ENCODE assay signal across 1 cellular context in the genomic region with DNA sequence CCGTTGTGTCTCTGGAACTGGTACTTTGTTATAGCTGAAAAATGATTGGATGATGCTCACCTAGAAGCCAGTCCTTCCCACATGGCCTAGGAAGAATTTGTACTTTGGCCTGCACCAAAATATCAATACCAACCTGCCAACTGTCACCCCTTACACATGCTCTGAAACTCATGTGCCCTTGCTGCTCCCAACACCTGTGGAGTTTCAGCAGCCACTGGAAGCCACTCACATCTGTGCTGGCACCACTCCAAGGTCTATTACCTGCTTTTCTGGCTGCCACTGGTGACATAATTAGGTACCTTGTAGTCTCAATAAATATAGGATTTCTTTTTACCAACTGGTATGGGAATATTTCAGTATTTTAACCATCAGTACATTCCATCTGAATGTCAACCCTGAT.
TF ChIP-seq lines count a peak whose summit lies in the region.

No MANE protein-coding gene starts in this region.

TF ChIP-seq in HepG2, 621 proteins besides CTCF, POLR2A, EP300 and RAD21 (continued from another document):
- TF ChIP-seq, protein P1, sequence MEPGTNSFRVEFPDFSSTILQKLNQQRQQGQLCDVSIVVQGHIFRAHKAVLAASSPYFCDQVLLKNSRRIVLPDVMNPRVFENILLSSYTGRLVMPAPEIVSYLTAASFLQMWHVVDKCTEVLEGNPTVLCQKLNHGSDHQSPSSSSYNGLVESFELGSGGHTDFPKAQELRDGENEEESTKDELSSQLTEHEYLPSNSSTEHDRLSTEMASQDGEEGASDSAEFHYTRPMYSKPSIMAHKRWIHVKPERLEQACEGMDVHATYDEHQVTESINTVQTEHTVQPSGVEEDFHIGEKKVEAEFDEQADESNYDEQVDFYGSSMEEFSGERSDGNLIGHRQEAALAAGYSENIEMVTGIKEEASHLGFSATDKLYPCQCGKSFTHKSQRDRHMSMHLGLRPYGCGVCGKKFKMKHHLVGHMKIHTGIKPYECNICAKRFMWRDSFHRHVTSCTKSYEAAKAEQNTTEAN (CRISPR knock-in tag; conservative IDR thresholded peaks at IDR 0.05): no peak
